In the genomic region with DNA sequence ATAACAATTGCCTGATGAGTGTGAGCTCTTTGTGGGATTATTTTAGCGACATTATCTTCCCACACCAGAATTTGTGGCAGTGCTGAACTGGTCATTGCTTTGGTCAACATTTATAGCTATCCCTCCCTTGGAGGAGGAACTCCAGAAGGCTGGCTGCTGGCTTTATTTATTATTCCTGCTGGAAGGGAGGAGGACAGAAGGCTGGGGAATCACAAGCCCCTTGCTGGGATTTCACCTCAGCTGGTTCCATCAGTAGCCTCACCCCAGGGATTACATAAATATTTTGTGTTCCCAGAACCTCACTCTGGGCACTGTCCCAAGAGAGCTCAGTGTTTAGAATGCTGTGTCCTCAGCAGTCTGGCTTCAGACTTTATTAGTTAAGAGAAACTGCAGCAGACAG, we compare ENCODE assay signal across 14 cellular contexts.
DNase-seq lines count a peak whose midpoint lies in the region; ATAC-seq and TF ChIP-seq lines count a peak whose summit lies in the region.
"Had no signal": no experiment of that assay in that cellular context is flagged by ENCODE, and none has a peak within 500 bp of the region (broad histone marks: within the 10 kb centered on the region; RNA-seq: fewer than 3 reads in every experiment).

No MANE protein-coding gene starts in this region.

- no peak overlapping the region for H3K4me3 ChIP-seq in gastroesophageal sphincter
- H3K4me3 ChIP-seq: neural progenitor cell had no signal

- H3K9me3 Mint-ChIP-seq in osteocyte (ENCODE audit: unreplicated experiment) (no peaks in the 10 kb centered on the region), CD14-positive monocyte (peaks cover 6 to 10% (median 8%) of the 10 kb centered on the region in 7 donors)

- WGBS in gastroesophageal sphincter (ENCODE audit: low coverage in 1 of 2), 2 donors, result 22% methylated on average over 1 of the region's 1 CpG; no CpG with 5 or more reads in 1 of the 2 donors

- peaks cover 0 to 31% (median 0%) of the 10 kb centered on the region in 3 donors for H3K4me1 ChIP-seq in gastroesophageal sphincter
- H3K4me1 ChIP-seq: neural progenitor cell had no signal

- H3K36me3 Mint-ChIP-seq in osteocyte (ENCODE audit: unreplicated experiment) (no peaks in the 10 kb centered on the region), CD14-positive monocyte (no peaks in the 10 kb centered on the region)
- H3K36me3 Mint-ChIP-seq: neural progenitor cell had no signal

- peak; percentile 38 for DNase-seq in AG09319 (ENCODE audit: extremely low read depth, low read depth)
- DNase-seq in NCI-H2171 treated with DMSO at 0.1 percent for 48 hours (lab: John Stamatoyannopoulos, UW), result peak; percentile 45
- no peak for DNase-seq in osteocyte (ENCODE audit: extremely low spot score, unreplicated experiment)
- no peak for DNase-seq in activated CD8-positive, alpha-beta memory T cell treated with anti-CD3 and anti-CD28 coated beads, Interleukin-2, amount 50 U/mL, for 48 hours
- no peak for DNase-seq in glomerular visceral epithelial cell (ENCODE audit: extremely low spot score)
- no peak for DNase-seq in CD14-positive monocyte (ENCODE audit: low spot score)
- DNase-seq: activated T-cell treated with anti-CD3 and anti-CD28 coated beads, Interleukin-2, amount 50 U/mL, for 72 hours; NCI-H1436; trophoblast cell had no signal

- H3K27ac ChIP-seq in gastroesophageal sphincter, result peak overlapping the region; percentile 32 to 58 (median 50)
- H3K27ac ChIP-seq: C4-2B, HL-60, neural progenitor cell had no signal

- H3K4me3 Mint-ChIP-seq in osteocyte (ENCODE audit: unreplicated experiment), result no peak overlapping the region
- H3K4me3 Mint-ChIP-seq in CD14-positive monocyte, result no peak overlapping the region
- H3K4me3 Mint-ChIP-seq: activated T-cell treated with anti-CD3 and anti-CD28 coated beads, Interleukin-2, amount 50 U/mL, for 72 hours; neural progenitor cell had no signal

- no peak for TF ChIP-seq POLR2A in gastroesophageal sphincter (IDR thresholded peaks at IDR 0.05)

- H3K4me1 Mint-ChIP-seq in osteocyte (ENCODE audit: unreplicated experiment), result peaks cover 35% of the 10 kb centered on the region
- no peaks in the 10 kb centered on the region for H3K4me1 Mint-ChIP-seq in CD14-positive monocyte
- H3K4me1 Mint-ChIP-seq: neural progenitor cell had no signal

- H3K27me3 ChIP-seq in gastroesophageal sphincter, result no peaks in the 10 kb centered on the region
- H3K27me3 ChIP-seq: neural progenitor cell had no signal

- H3K27ac Mint-ChIP-seq in osteocyte (ENCODE audit: unreplicated experiment) (peak overlapping the region; percentile 83), CD14-positive monocyte (no peak overlapping the region)
- H3K27ac Mint-ChIP-seq: activated T-cell treated with anti-CD3 and anti-CD28 coated beads, Interleukin-2, amount 50 U/mL, for 72 hours; neural progenitor cell had no signal

- intact Hi-C loops in CD14-positive monocyte (cut with micrococcal nuclease), result no loop called here

- H3K9me3 ChIP-seq in gastroesophageal sphincter, result no peaks in the 10 kb centered on the region

- no peaks in the 10 kb centered on the region for H3K27me3 Mint-ChIP-seq in osteocyte (ENCODE audit: unreplicated experiment)
- H3K27me3 Mint-ChIP-seq in CD14-positive monocyte (ENCODE audit: low read depth in 3 of 3), result peaks cover 0 to 4% (median 0%) of the 10 kb centered on the region in 3 donors

- TF ChIP-seq EP300 in gastroesophageal sphincter (IDR thresholded peaks at IDR 0.05), result no peak

- ATAC-seq in gastroesophageal sphincter, result peak; percentile 80
- ATAC-seq in HG03442 (IDR thresholded peaks at IDR 0.05; ENCODE audit: unreplicated experiment), result no peak
- ATAC-seq: activated T-cell treated with anti-CD3 and anti-CD28 coated beads, Interleukin-2, amount 50 U/mL, for 72 hours had no signal

- H3K36me3 ChIP-seq in gastroesophageal sphincter, result no peaks in the 10 kb centered on the region
- H3K36me3 ChIP-seq: neural progenitor cell had no signal

- no peak for TF ChIP-seq CTCF in AG09319 (IDR thresholded peaks at IDR 0.05; ENCODE audit: low read depth, low read length)
- TF ChIP-seq CTCF in gastroesophageal sphincter (IDR thresholded peaks at IDR 0.05), result no peak
- TF ChIP-seq CTCF in osteocyte (IDR thresholded peaks at IDR 0.05), result no peak
- TF ChIP-seq CTCF in CD14-positive monocyte (IDR thresholded peaks at IDR 0.05), result no peak

Comparison
In these comparisons a context has a peak if more than half of its experiments do, and no peak if none do; other contexts are left out.
1. DNase-seq: peak in AG09319 (single experiment) and NCI-H2171 treated with DMSO at 0.1 percent for 48 hours (single experiment); none in osteocyte (single experiment), activated CD8-positive, alpha-beta memory T cell treated with anti-CD3 and anti-CD28 coated beads, Interleukin-2, amount 50 U/mL, for 48 hours (single experiment), glomerular visceral epithelial cell (single experiment) and CD14-positive monocyte (single experiment).